16 cellular contexts compared by ENCODE assay signal in genomic region chr1:145916745-145917144, GRCh38. TPM values are rescaled to one million over a fixed set of nuclear protein-coding genes. Genes with fewer than 3 reads are reported as not detected.
DNase-seq lines count a peak whose midpoint lies in the region; ATAC-seq, FAIRE-seq and TF ChIP-seq lines count a peak whose summit lies in the region.
"Had no signal": no experiment of that assay in that cellular context is flagged by ENCODE, and none has a peak within 500 bp of the region (broad histone marks: within the 10 kb centered on the region; RNA-seq: fewer than 3 reads in every experiment).

No MANE protein-coding gene starts in this region.

- H3K36me3 ChIP-seq in Panc1 (ENCODE audit: control insufficient read depth, insufficient read depth, low read length) (peaks cover 9% of the 10 kb centered on the region), osteoblast (ENCODE audit: insufficient read depth, low read length) (peaks cover 20% of the 10 kb centered on the region), mesendoderm (ENCODE audit: control insufficient read depth, insufficient read depth, low read length) (no peaks in the 10 kb centered on the region)

- H3K23ac ChIP-seq in mesendoderm (ENCODE audit: low read length), result no peak overlapping the region

- H2BK15ac ChIP-seq in mesendoderm (replicated peaks; ENCODE audit: low read depth), result no peak overlapping the region

- H4K20me1 ChIP-seq in osteoblast (ENCODE audit: insufficient read depth, low read length), result no peaks in the 10 kb centered on the region

- H3K4ac ChIP-seq in mesendoderm (ENCODE audit: low read depth, low read length), result no peak overlapping the region

- H3K4me2 ChIP-seq in osteoblast (ENCODE audit: insufficient read depth, low read length) (no peak overlapping the region), mesendoderm (ENCODE audit: low read length) (no peak overlapping the region)

- H3K9me3 Mint-ChIP-seq in activated CD4-positive, alpha-beta T cell treated with anti-CD3 and anti-CD28 coated beads, Interleukin-2, amount 10 ng/mL, durations not matched to agents 24 days and 14 days, result no peaks in the 10 kb centered on the region
- no peaks in the 10 kb centered on the region for H3K9me3 Mint-ChIP-seq in chondrocyte (ENCODE audit: low read depth)

- H4K5ac ChIP-seq in mesendoderm (ENCODE audit: low read length), result no peak overlapping the region

- H3K79me2 ChIP-seq in osteoblast (ENCODE audit: insufficient read depth, low read length) (peaks cover 22% of the 10 kb centered on the region), mesendoderm (ENCODE audit: control insufficient read depth, insufficient read depth, low read length) (no peaks in the 10 kb centered on the region)

- POLR2A ChIA-PET in Panc1 (lab: Charles Lee), result no interaction called here

- BruUV-seq in Panc1 (replicated peaks; lab: Mats Ljungman, UMichigan), result no TSS peak

- H3K9ac ChIP-seq in mesendoderm (ENCODE audit: low read length), result no peak overlapping the region
- H3K9ac ChIP-seq: KMS-11 had no signal

- H2BK5ac ChIP-seq in mesendoderm (ENCODE audit: low read length), result no peak overlapping the region

- DNase-seq in activated CD4-positive, alpha-beta T cell treated with anti-CD3 and anti-CD28 coated beads, Interleukin-2, amount 10 ng/mL, durations not matched to agents 24 days and 14 days, result no peak
- DNase-seq in activated CD4-positive, alpha-beta T cell treated with anti-CD3 and anti-CD28 coated beads for 48 hours, result no peak
- no peak for DNase-seq in Panc1 (ENCODE audit: low read depth, low spot score)
- DNase-seq in chondrocyte (ENCODE audit: low spot score), result no peak
- peak; percentile 58 for DNase-seq in osteoblast (ENCODE audit: insufficient read length, low spot score, missing footprints)
- DNase-seq in GM12891 (ENCODE audit: insufficient read length, low spot score), result no peak
- no peak for DNase-seq in Right ventricle myocardium superior
- DNase-seq in mesendoderm, result no peak
- DNase-seq: effector CD4-positive, alpha-beta T cell; GOT3; NCI-H226; RPMI8226; small intestine; WERI-Rb-1 had no signal

- H3K4me3 ChIP-seq in Panc1 (ENCODE audit: low read depth in 2 of 2, low read length in 2 of 2), result no peak overlapping the region
- H3K4me3 ChIP-seq in osteoblast (ENCODE audit: insufficient read depth, low read length), result no peak overlapping the region
- no peak overlapping the region for H3K4me3 ChIP-seq in mesendoderm (ENCODE audit: low read length)

- peaks cover 33% of the 10 kb centered on the region for H3K36me3 Mint-ChIP-seq in activated CD4-positive, alpha-beta T cell treated with anti-CD3 and anti-CD28 coated beads, Interleukin-2, amount 10 ng/mL, durations not matched to agents 24 days and 14 days (ENCODE audit: low read depth)
- peaks cover 10% of the 10 kb centered on the region for H3K36me3 Mint-ChIP-seq in chondrocyte (ENCODE audit: low read depth)

- no peaks in the 10 kb centered on the region for H3K27me3 Mint-ChIP-seq in activated CD4-positive, alpha-beta T cell treated with anti-CD3 and anti-CD28 coated beads, Interleukin-2, amount 10 ng/mL, durations not matched to agents 24 days and 14 days
- no peaks in the 10 kb centered on the region for H3K27me3 Mint-ChIP-seq in chondrocyte (ENCODE audit: low read depth)

- in situ Hi-C loops in Panc1 (cut with HindIII; ENCODE audit: low pct_unique_long_range_greater_than_20kb, low sequenced_read_pairs), result no loop called here

- FAIRE-seq in GM12891 (lab: Jason Lieb, UNC), result no peak
- FAIRE-seq: small intestine had no signal

- WGBS in mesendoderm (ENCODE audit: extremely low coverage, insufficient coverage, low lambda C conversion rate), result no CpG with 5 or more reads among the region's 5 CpGs

- H2AK5ac ChIP-seq in mesendoderm (ENCODE audit: low read length), result no peak overlapping the region

- H3K79me1 ChIP-seq in mesendoderm (ENCODE audit: low read length), result no peaks in the 10 kb centered on the region

- peaks cover 13% of the 10 kb centered on the region for H3K4me1 ChIP-seq in Panc1 (ENCODE audit: control insufficient read depth, insufficient read depth, low read length)
- peaks cover 22% of the 10 kb centered on the region for H3K4me1 ChIP-seq in osteoblast (ENCODE audit: insufficient read depth, low read length)
- no peaks in the 10 kb centered on the region for H3K4me1 ChIP-seq in mesendoderm (ENCODE audit: control insufficient read depth, low read depth, low read length)

- TF ChIP-seq CTCF in Panc1 (IDR thresholded peaks at IDR 0.05), result no peak
- TF ChIP-seq CTCF in chondrocyte (IDR thresholded peaks at IDR 0.05), result no peak
- TF ChIP-seq CTCF in osteoblast (IDR thresholded peaks at IDR 0.05; ENCODE audit: extremely low read depth, low read depth, low read length), result no peak

- H3K18ac ChIP-seq in mesendoderm (ENCODE audit: low read length), result no peak overlapping the region

- H3K9me3 ChIP-seq in Panc1 (ENCODE audit: control insufficient read depth, insufficient read depth, low read depth, low read length) (no peaks in the 10 kb centered on the region), osteoblast (ENCODE audit: low read depth, low read length) (no peaks in the 10 kb centered on the region)

- H3K27ac Mint-ChIP-seq in activated CD4-positive, alpha-beta T cell treated with anti-CD3 and anti-CD28 coated beads, Interleukin-2, amount 10 ng/mL, durations not matched to agents 24 days and 14 days, result no peak overlapping the region
- no peak overlapping the region for H3K27ac Mint-ChIP-seq in chondrocyte (ENCODE audit: unreplicated experiment)

- peak overlapping the region; percentile 45 for H3K27ac ChIP-seq in Panc1 (ENCODE audit: low read length)
- H3K27ac ChIP-seq in osteoblast (ENCODE audit: low read depth, low read length), result peak overlapping the region; percentile 17
- no peak overlapping the region for H3K27ac ChIP-seq in mesendoderm (ENCODE audit: low read depth, low read length)
- H3K27ac ChIP-seq: KMS-11, WERI-Rb-1 had no signal

- H3K4me1 Mint-ChIP-seq in activated CD4-positive, alpha-beta T cell treated with anti-CD3 and anti-CD28 coated beads, Interleukin-2, amount 10 ng/mL, durations not matched to agents 24 days and 14 days, result peaks cover 38% of the 10 kb centered on the region
- peaks cover 37% of the 10 kb centered on the region for H3K4me1 Mint-ChIP-seq in chondrocyte (ENCODE audit: low read depth)

- H3K4me3 Mint-ChIP-seq in activated CD4-positive, alpha-beta T cell treated with anti-CD3 and anti-CD28 coated beads, Interleukin-2, amount 10 ng/mL, durations not matched to agents 24 days and 14 days, result peak overlapping the region; percentile 94
- H3K4me3 Mint-ChIP-seq in chondrocyte (ENCODE audit: unreplicated experiment), result peak overlapping the region; percentile 35

- no peak for TF ChIP-seq POLR2A in GM12891 (IDR thresholded peaks at IDR 0.05; ENCODE audit: low read depth, low read length)

- ATAC-seq in Panc1 (no peak), Right ventricle myocardium superior (ENCODE audit: poor library complexity) (no peak)

- H4K8ac ChIP-seq in mesendoderm (ENCODE audit: low read depth, low read length), result no peak overlapping the region

- no peak overlapping the region for H2AFZ ChIP-seq in osteoblast (ENCODE audit: low read length)

- intact Hi-C loops in activated CD4-positive, alpha-beta T cell treated with anti-CD3 and anti-CD28 coated beads, Interleukin-2, amount 10 ng/mL, durations not matched to agents 24 days and 14 days (cut with micrococcal nuclease), result no loop called here
- intact Hi-C loops in Panc1 (cut with micrococcal nuclease; ENCODE audit: unreplicated experiment), result loop anchor here (10.0 kb wide), 1 partner anchor 62 kb away; the partner anchor contains the start of gene PIAS3
- intact Hi-C loops in Right ventricle myocardium superior (cut with DNase I), result loop anchor here (10.0 kb wide), 1 partner anchor 58 kb away; no protein-coding TSS in a partner anchor

- H2BK120ac ChIP-seq in mesendoderm (ENCODE audit: low read depth, low read length), result no peak overlapping the region

- H3K27me3 ChIP-seq in Panc1 (ENCODE audit: control insufficient read depth, insufficient read depth, low read length) (no peaks in the 10 kb centered on the region), osteoblast (ENCODE audit: insufficient read depth, low read length) (no peaks in the 10 kb centered on the region), mesendoderm (ENCODE audit: insufficient read depth, low read length, poor library complexity) (no peaks in the 10 kb centered on the region)

- no peak overlapping the region for H3K56ac ChIP-seq in mesendoderm (ENCODE audit: low read length)

- CTCF ChIA-PET in Panc1 (lab: Charles Lee), result no interaction called here

RNA-seq across cellular contexts. Expression of gene PEX11B, which starts 1.8 kb away (rescaled TPM):
- total RNA-seq in activated CD4-positive, alpha-beta T cell treated with anti-CD3 and anti-CD28 coated beads, Interleukin-2, amount 10 ng/mL, durations not matched to agents 24 days and 14 days, result 31.7 and 32.2 TPM in 2 replicates
- total RNA-seq in Panc1 (2021; ENCODE audit: unreplicated experiment) (27.4 TPM), chondrocyte (28.3 to 29.9 TPM (median 28.5 TPM) in 3 replicates), osteoblast (18.9 and 20.3 TPM in 2 replicates), Right ventricle myocardium superior (22.3 TPM)
- 28.0 TPM for polyA plus RNA-seq in Panc1 (2012; ENCODE audit: insufficient read length)
- 33.9 TPM for polyA plus RNA-seq in GM12891 (2012; ENCODE audit: low read depth, missing spikeins)
- polyA plus RNA-seq in mesendoderm (2013, experiment 1 of 2), result 6.8 TPM
- polyA plus RNA-seq in mesendoderm (2013, experiment 2 of 2), result 6.1 TPM

RNA-seq across cellular contexts. Expression of gene ITGA10, which starts 6.9 kb away (rescaled TPM):
- 1.7 and 2.4 TPM in 2 replicates for total RNA-seq in activated CD4-positive, alpha-beta T cell treated with anti-CD3 and anti-CD28 coated beads, Interleukin-2, amount 10 ng/mL, durations not matched to agents 24 days and 14 days
- total RNA-seq in Panc1 (2021; ENCODE audit: unreplicated experiment) (2.2 TPM), chondrocyte (23.5 to 39.9 TPM (median 25.7 TPM) in 3 replicates), osteoblast (44.5 and 56.6 TPM in 2 replicates), Right ventricle myocardium superior (1.0 TPM)
- 1.3 TPM for polyA plus RNA-seq in Panc1 (2012; ENCODE audit: insufficient read length)
- 0.42 TPM for polyA plus RNA-seq in GM12891 (2012; ENCODE audit: low read depth, missing spikeins)
- polyA plus RNA-seq in mesendoderm (2013, experiment 1 of 2), result 0.11 TPM
- 0.10 TPM for polyA plus RNA-seq in mesendoderm (2013, experiment 2 of 2)

RNA-seq across cellular contexts. Expression of gene RBM8A, which starts 10.5 kb away (rescaled TPM):
- 326 and 355 TPM in 2 replicates for total RNA-seq in activated CD4-positive, alpha-beta T cell treated with anti-CD3 and anti-CD28 coated beads, Interleukin-2, amount 10 ng/mL, durations not matched to agents 24 days and 14 days
- total RNA-seq in Panc1 (2021; ENCODE audit: unreplicated experiment) (172 TPM), chondrocyte (86.8 to 121 TPM (median 90.5 TPM) in 3 replicates), osteoblast (49.8 and 54.3 TPM in 2 replicates), Right ventricle myocardium superior (57.9 TPM)
- polyA plus RNA-seq in Panc1 (2012; ENCODE audit: insufficient read length), result 208 TPM
- 178 TPM for polyA plus RNA-seq in GM12891 (2012; ENCODE audit: low read depth, missing spikeins)
- polyA plus RNA-seq in mesendoderm (2013, experiment 1 of 2), result 413 TPM
- polyA plus RNA-seq in mesendoderm (2013, experiment 2 of 2), result 408 TPM

RNA-seq across cellular contexts. Expression of gene ANKRD35, which starts 31.1 kb away (rescaled TPM):
- total RNA-seq in activated CD4-positive, alpha-beta T cell treated with anti-CD3 and anti-CD28 coated beads, Interleukin-2, amount 10 ng/mL, durations not matched to agents 24 days and 14 days, result 0.40 TPM in 2 replicates
- total RNA-seq in Panc1 (2021; ENCODE audit: unreplicated experiment) (not detected), chondrocyte (not detected in 3 replicates), osteoblast (1.4 and 2.1 TPM in 2 replicates), Right ventricle myocardium superior (1.1 TPM)
- not detected for polyA plus RNA-seq in Panc1 (2012; ENCODE audit: insufficient read length)
- polyA plus RNA-seq in GM12891 (2012; ENCODE audit: low read depth, missing spikeins), result not detected
- 0.80 TPM for polyA plus RNA-seq in mesendoderm (2013, experiment 1 of 2)
- polyA plus RNA-seq in mesendoderm (2013, experiment 2 of 2), result 0.78 TPM
- total RNA-seq: A673 had no signal

RNA-seq across cellular contexts. Expression of gene LIX1L, which starts 41.1 kb away (rescaled TPM):
- 37.8 and 38.4 TPM in 2 replicates for total RNA-seq in activated CD4-positive, alpha-beta T cell treated with anti-CD3 and anti-CD28 coated beads, Interleukin-2, amount 10 ng/mL, durations not matched to agents 24 days and 14 days
- total RNA-seq in Panc1 (2021; ENCODE audit: unreplicated experiment) (23.3 TPM), chondrocyte (50.3 to 57.1 TPM (median 53.0 TPM) in 3 replicates), osteoblast (33.3 and 33.7 TPM in 2 replicates), Right ventricle myocardium superior (22.9 TPM)
- polyA plus RNA-seq in Panc1 (2012; ENCODE audit: insufficient read length), result 8.6 TPM
- 6.1 TPM for polyA plus RNA-seq in GM12891 (2012; ENCODE audit: low read depth, missing spikeins)
- 2.8 TPM for polyA plus RNA-seq in mesendoderm (2013, experiment 1 of 2)
- 2.7 TPM for polyA plus RNA-seq in mesendoderm (2013, experiment 2 of 2)
